ENCODE assay signal across 17 cellular contexts in the genomic region with DNA sequence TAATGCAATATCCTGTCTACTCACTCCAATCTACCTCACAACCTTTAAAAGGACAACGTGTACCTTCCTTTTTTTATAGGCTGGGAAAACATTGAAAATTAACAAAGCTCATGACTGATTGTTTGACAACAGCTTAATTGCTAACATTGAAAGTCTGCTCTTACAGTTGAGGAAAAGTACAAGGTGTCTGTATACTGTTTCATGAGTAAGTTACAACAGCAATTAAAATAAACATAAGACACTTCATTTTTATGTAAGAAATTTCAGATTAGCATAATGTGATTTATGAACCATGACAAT. TPM values are rescaled to one million over a fixed set of nuclear protein-coding genes. Genes with fewer than 3 reads are reported as not detected.
DNase-seq lines count a peak whose midpoint lies in the region; ATAC-seq and TF ChIP-seq lines count a peak whose summit lies in the region.
"Had no signal": no experiment of that assay in that cellular context is flagged by ENCODE, and none has a peak within 500 bp of the region (broad histone marks: within the 10 kb centered on the region; RNA-seq: fewer than 3 reads in every experiment).

No MANE protein-coding gene starts in this region.

- no peaks in the 10 kb centered on the region for H3K27me3 Mint-ChIP-seq in natural killer cell (ENCODE audit: low read depth in 2 of 2)
- H3K27me3 Mint-ChIP-seq in natural killer cell treated with Interleukin-12 subunit alpha and Interleukin-12 subunit beta and Interleukin-15 and Interleukin-18, amount 100 ng/mL, for 72 hours: no peaks in the 10 kb centered on the region

- peaks cover 9% of the 10 kb centered on the region for H3K36me3 Mint-ChIP-seq in natural killer cell
- peaks cover 6% of the 10 kb centered on the region for H3K36me3 Mint-ChIP-seq in natural killer cell treated with Interleukin-12 subunit alpha and Interleukin-12 subunit beta and Interleukin-15 and Interleukin-18, amount 100 ng/mL, for 72 hours

- H3K27ac Mint-ChIP-seq in natural killer cell: peak overlapping the region; percentile 81 to 85
- peak overlapping the region in 1 of 2 donors; percentile 50 for H3K27ac Mint-ChIP-seq in natural killer cell treated with Interleukin-12 subunit alpha and Interleukin-12 subunit beta and Interleukin-15 and Interleukin-18, amount 100 ng/mL, for 72 hours
- H3K27ac Mint-ChIP-seq: CD8-positive, alpha-beta T cell; HFFc6 had no signal

- no peak overlapping the region for H2AFZ ChIP-seq in OCI-LY7 (ENCODE audit: low read length)

- BruUV-seq in OCI-LY7 (replicated peaks; lab: Mats Ljungman, UMichigan): no TSS peak

- H3K4me3 ChIP-seq in endocrine pancreas (ENCODE audit: control insufficient read depth, insufficient read depth, low read length) (peak overlapping the region; percentile 11), left lung (no peak overlapping the region), OCI-LY7 (ENCODE audit: low read depth, low read length, poor library complexity, severe bottlenecking) (no peak overlapping the region)

- no peak overlapping the region for H3K9ac ChIP-seq in endocrine pancreas (ENCODE audit: control insufficient read depth, insufficient read depth, low read length)
- H3K9ac ChIP-seq: KMS-11 had no signal

- no peaks in the 10 kb centered on the region for H4K20me1 ChIP-seq in OCI-LY7 (ENCODE audit: insufficient read depth, low read length)

- H3K9me3 Mint-ChIP-seq in natural killer cell: no peaks in the 10 kb centered on the region
- no peaks in the 10 kb centered on the region for H3K9me3 Mint-ChIP-seq in natural killer cell treated with Interleukin-12 subunit alpha and Interleukin-12 subunit beta and Interleukin-15 and Interleukin-18, amount 100 ng/mL, for 72 hours
- H3K9me3 Mint-ChIP-seq: CD8-positive, alpha-beta T cell; HFFc6 had no signal

- CTCF ChIA-PET in OCI-LY7 (lab: Charles Lee; ENCODE audit: unreplicated experiment): no interaction called here

- H3K79me2 ChIP-seq in OCI-LY7 (ENCODE audit: insufficient read depth, low read depth, low read length): no peaks in the 10 kb centered on the region

- H3K9me3 ChIP-seq in endocrine pancreas (ENCODE audit: control insufficient read depth, low read length): no peaks in the 10 kb centered on the region
- no peaks in the 10 kb centered on the region for H3K9me3 ChIP-seq in left lung
- no peaks in the 10 kb centered on the region for H3K9me3 ChIP-seq in OCI-LY7 (ENCODE audit: low read length)

- peak overlapping the region; percentile 21 for H3K4me3 Mint-ChIP-seq in natural killer cell
- no peak overlapping the region for H3K4me3 Mint-ChIP-seq in natural killer cell treated with Interleukin-12 subunit alpha and Interleukin-12 subunit beta and Interleukin-15 and Interleukin-18, amount 100 ng/mL, for 72 hours
- H3K4me3 Mint-ChIP-seq: CD8-positive, alpha-beta T cell; HFFc6 had no signal

- H3K4me1 Mint-ChIP-seq in natural killer cell: peaks cover 21 to 31% of the 10 kb centered on the region in 2 donors
- peaks cover 17 to 20% of the 10 kb centered on the region in 2 donors for H3K4me1 Mint-ChIP-seq in natural killer cell treated with Interleukin-12 subunit alpha and Interleukin-12 subunit beta and Interleukin-15 and Interleukin-18, amount 100 ng/mL, for 72 hours (ENCODE audit: low read depth in 2 of 2)

- intact Hi-C loops in natural killer cell (cut with micrococcal nuclease): no loop called here
- intact Hi-C loops in left colon (cut with DNase I, micrococcal nuclease): no loop called here
- intact Hi-C loops in left lung (cut with DNase I): no loop called here
- intact Hi-C loops in OCI-LY7 (cut with micrococcal nuclease; ENCODE audit: unreplicated experiment): no loop called here

- H3K36me3 ChIP-seq in endocrine pancreas (ENCODE audit: control insufficient read depth, insufficient read depth, low read length) (no peaks in the 10 kb centered on the region), left lung (peaks cover 0 to 52% of the 10 kb centered on the region in 2 donors), OCI-LY7 (ENCODE audit: insufficient read depth, low read length) (0 out of 2 replicates have a peak, but pooled peaks cover 6% of the 10 kb centered on the region)

- no peak overlapping the region for H3K27ac ChIP-seq in left lung
- no peak overlapping the region for H3K27ac ChIP-seq in OCI-LY7 (ENCODE audit: low read depth, low read length, poor library complexity, severe bottlenecking)
- H3K27ac ChIP-seq: KMS-11 had no signal

- no peak for DNase-seq in natural killer cell
- DNase-seq in natural killer cell treated with Interleukin-12 subunit alpha and Interleukin-12 subunit beta and Interleukin-15 and Interleukin-18, amount 100 ng/mL, for 72 hours (ENCODE audit: low spot score): no peak
- no peak for DNase-seq in left colon
- no peak for DNase-seq in DMS114 treated with DMSO at 0.1 percent for 48 hours (lab: John Stamatoyannopoulos, UW; ENCODE audit: unreplicated experiment)
- no peak for DNase-seq in left lung
- no peak for DNase-seq in OCI-LY7 (ENCODE audit: low spot score)
- DNase-seq: CD8-positive, alpha-beta T cell; DMS79; HFFc6; NCI-H1417 treated with DMSO at 0.1 percent for 48 hours; NCI-H187 treated with DMSO at 0.1 percent for 48 hours; NCI-H345; NCI-H524 treated with DMSO at 0.1 percent for 48 hours had no signal

- H3K27me3 ChIP-seq in endocrine pancreas (ENCODE audit: control insufficient read depth, insufficient read depth, low read length): no peaks in the 10 kb centered on the region
- no peaks in the 10 kb centered on the region for H3K27me3 ChIP-seq in left lung

- ATAC-seq in natural killer cell: no peak
- no peak for ATAC-seq in natural killer cell treated with Interleukin-12 subunit alpha and Interleukin-12 subunit beta and Interleukin-15 and Interleukin-18, amount 100 ng/mL, for 72 hours
- ATAC-seq in left colon: peak; percentile 8
- ATAC-seq in GM18511 (IDR thresholded peaks at IDR 0.05; ENCODE audit: unreplicated experiment): no peak
- no peak for ATAC-seq in left lung
- ATAC-seq: CD8-positive, alpha-beta T cell; Right ventricle myocardium inferior had no signal

- TF ChIP-seq CTCF in natural killer cell (IDR thresholded peaks at IDR 0.05) (no peak), left lung (IDR thresholded peaks at IDR 0.05) (no peak), OCI-LY7 (conservative IDR thresholded peaks at IDR 0.05; ENCODE audit: low read length) (no peak)

- no peaks in the 10 kb centered on the region for H3K9me2 ChIP-seq in OCI-LY7 (ENCODE audit: insufficient read depth, low read length)

- no peak overlapping the region for H3K4me2 ChIP-seq in OCI-LY7 (ENCODE audit: low read length)
- H3K4me2 ChIP-seq: KMS-11 had no signal

- H3K4me1 ChIP-seq in endocrine pancreas (ENCODE audit: control insufficient read depth, insufficient read depth, low read length) (peaks cover 5% of the 10 kb centered on the region), left lung (peaks cover 0 to 10% of the 10 kb centered on the region in 2 donors), OCI-LY7 (ENCODE audit: insufficient read depth, low read length, poor library complexity, severe bottlenecking) (no peaks in the 10 kb centered on the region)

- POLR2A ChIA-PET in OCI-LY7 (lab: Charles Lee): interaction anchor here (0.9 to 2.2 kb wide), 3 partner anchors 8 to 18 kb away, joined by 3 to 8 read pairs (median 3); no protein-coding TSS in a partner anchor

RNA-seq across cellular contexts. Expression of gene NCAPG2, which starts 28.6 kb away (rescaled TPM):
- total RNA-seq in natural killer cell: 10 to 100 TPM in 2 of 3 donors, 1 to 10 TPM in 1; 8.8 to 14.8 (median 14.1) TPM
- total RNA-seq in natural killer cell treated with Interleukin-12 subunit alpha and Interleukin-12 subunit beta and Interleukin-15 and Interleukin-18, amount 100 ng/mL, for 72 hours: 100 to 1,000 TPM in 1 of 2 donors, 10 to 100 TPM in 1; 45.0 to 117 TPM
- total RNA-seq in left colon: 10 to 100 TPM in 1 of 2 donors, 1 to 10 TPM in 1; 6.6 to 12.2 TPM
- 10 to 100 TPM; 13.5 to 15.2 TPM for total RNA-seq in left lung
- 61.8 and 67.9 TPM in 2 replicates for total RNA-seq in OCI-LY7 (2014; rRNA removed; shearing (Covaris generic))
- total RNA-seq in OCI-LY7 (2022): 111 and 122 TPM in 2 replicates
